In the genomic region with DNA sequence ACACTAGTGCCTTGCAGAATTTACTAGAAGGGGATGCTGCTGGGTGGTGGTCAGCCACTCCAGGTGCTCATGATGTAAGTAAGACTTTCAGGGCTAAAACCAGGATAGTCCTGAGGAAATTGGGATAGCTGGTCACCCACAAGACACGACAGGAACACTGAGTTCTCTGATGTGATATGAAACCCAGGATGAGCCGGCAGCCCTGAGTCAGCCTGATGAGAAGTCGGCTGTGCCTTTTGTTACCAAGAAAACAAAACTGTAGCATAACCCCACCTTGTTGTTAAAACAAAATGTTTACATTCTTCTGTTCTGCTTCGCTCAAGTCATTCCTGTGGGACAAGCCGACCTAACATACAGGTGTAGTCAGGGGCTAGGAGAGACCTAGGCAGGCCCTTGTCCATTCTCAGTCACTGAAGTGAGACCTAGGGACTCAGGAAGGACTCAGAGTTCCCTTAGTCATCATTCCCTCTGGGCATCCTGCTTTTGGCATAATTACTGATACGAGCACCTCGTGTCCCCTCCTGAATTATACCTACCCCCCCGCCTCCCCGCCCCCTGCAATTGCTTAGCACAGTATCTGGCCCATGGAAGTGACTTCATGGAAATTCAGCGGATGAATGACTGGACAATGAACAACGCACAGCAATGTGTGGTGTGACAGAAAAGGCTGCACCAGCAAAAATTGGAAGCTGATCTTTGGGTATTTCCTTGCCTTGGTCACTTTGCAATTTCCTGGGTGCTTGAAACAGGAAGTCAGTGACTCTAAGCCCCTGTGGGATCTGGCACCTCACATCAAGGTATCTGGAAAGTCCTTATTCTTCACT, we compare ENCODE assay signal across 12 cellular contexts. TPM values are rescaled to one million over a fixed set of nuclear protein-coding genes. Genes with fewer than 3 reads are reported as not detected.
DNase-seq lines count a peak whose midpoint lies in the region; ATAC-seq and TF ChIP-seq lines count a peak whose summit lies in the region.
"Had no signal": no experiment of that assay in that cellular context is flagged by ENCODE, and none has a peak within 500 bp of the region (broad histone marks: within the 10 kb centered on the region; RNA-seq: fewer than 3 reads in every experiment).

No MANE protein-coding gene starts in this region.

- H3K4me1 ChIP-seq in mucosa of descending colon (ENCODE audit: low read depth) (no peaks in the 10 kb centered on the region), BE2C (no peaks in the 10 kb centered on the region)

- H3K27ac Mint-ChIP-seq in CD14-positive monocyte: peak overlapping the region; percentile 99 to 100 (median 100)

- DNase-seq in CD14-positive monocyte (ENCODE audit: low spot score) (peak; percentile 88), MV-4-11 (lab: John Stamatoyannopoulos, UW) (peak; percentile 72), astrocyte of the spinal cord (ENCODE audit: low read depth, low spot score) (peak; percentile 36), mucosa of descending colon (no peak), BE2C (no peak), COR-L47 (lab: John Stamatoyannopoulos, UW) (no peak)
- DNase-seq: activated B cell treated with CpG ODN at 0.5 μM for 24 hours, NCI-H1436 treated with DMSO at 0.1 percent for 48 hours, ovary had no signal

- no peaks in the 10 kb centered on the region for H3K27me3 ChIP-seq in BE2C
- H3K27me3 ChIP-seq: ovary, vagina had no signal

- H3K27me3 Mint-ChIP-seq in CD14-positive monocyte (ENCODE audit: low read depth in 3 of 3): peaks cover 0 to 4% (median 0%) of the 10 kb centered on the region in 3 donors

- in situ Hi-C loops in astrocyte of the spinal cord (cut with HindIII; ENCODE audit: low sequenced_read_pairs): no loop called here

- peaks cover 3 to 5% of the 10 kb centered on the region in 2 donors for H3K36me3 Mint-ChIP-seq in CD14-positive monocyte

- H3K4me3 Mint-ChIP-seq in CD14-positive monocyte: peak overlapping the region; percentile 56 to 70
- H3K4me3 Mint-ChIP-seq: activated B cell treated with CpG ODN at 0.5 μM for 24 hours had no signal

- intact Hi-C loops in CD14-positive monocyte (cut with micrococcal nuclease) (no loop called here), mucosa of descending colon (cut with DNase I, micrococcal nuclease) (no loop called here)

- TF ChIP-seq CTCF in CD14-positive monocyte (IDR thresholded peaks at IDR 0.05): no peak
- TF ChIP-seq CTCF in astrocyte of the spinal cord (IDR thresholded peaks at IDR 0.05; ENCODE audit: low read depth, low read length): no peak
- no peak for TF ChIP-seq CTCF in mucosa of descending colon (IDR thresholded peaks at IDR 0.05)
- TF ChIP-seq CTCF in BE2C (IDR thresholded peaks at IDR 0.05; ENCODE audit: low read depth, low read length): no peak

- ATAC-seq in mucosa of descending colon (peak; percentile 35), HG03469 (IDR thresholded peaks at IDR 0.05; ENCODE audit: unreplicated experiment) (no peak), HG02642 (IDR thresholded peaks at IDR 0.05; ENCODE audit: poor library complexity, unreplicated experiment) (no peak)

- no peaks in the 10 kb centered on the region for H3K9me3 ChIP-seq in mucosa of descending colon
- H3K9me3 ChIP-seq in BE2C: no peaks in the 10 kb centered on the region
- H3K9me3 ChIP-seq: ovary, vagina had no signal

- H3K4me3 ChIP-seq in astrocyte of the spinal cord (ENCODE audit: low read depth, low read length) (no peak overlapping the region), mucosa of descending colon (no peak overlapping the region), BE2C (ENCODE audit: low read depth, low read length) (no peak overlapping the region)
- H3K4me3 ChIP-seq: ovary, vagina had no signal

- peaks cover 0 to 2% (median 0%) of the 10 kb centered on the region in 7 donors for H3K9me3 Mint-ChIP-seq in CD14-positive monocyte
- H3K9me3 Mint-ChIP-seq: activated B cell treated with CpG ODN at 0.5 μM for 24 hours had no signal

- peaks cover 83% of the 10 kb centered on the region for H3K4me1 Mint-ChIP-seq in CD14-positive monocyte

- H3K36me3 ChIP-seq in mucosa of descending colon (ENCODE audit: low read depth) (no peaks in the 10 kb centered on the region), BE2C (no peaks in the 10 kb centered on the region)
- H3K36me3 ChIP-seq: ovary, vagina had no signal

RNA-seq across cellular contexts. Expression of gene TLR2, which starts 31.9 kb away (rescaled TPM):
- 100 to 1,000 TPM; 133 to 162 TPM for polyA plus RNA-seq in CD14-positive monocyte
- total RNA-seq in mucosa of descending colon: 10 to 100 TPM in 1 of 3 donors, 1 to 10 TPM in 2; 2.0 to 12.9 (median 7.7) TPM
- polyA plus RNA-seq in BE2C (2012; ENCODE audit: insufficient read depth, insufficient read length, low read depth): not detected

Comparison
In these comparisons a context has a peak if more than half of its experiments do, and no peak if none do; other contexts are left out.
1. DNase-seq: peak in CD14-positive monocyte (single experiment), MV-4-11 (single experiment) and astrocyte of the spinal cord (single experiment); none in mucosa of descending colon (0 of 3), BE2C (single experiment) and COR-L47 (single experiment).